Comparison of ENCODE assay signal across 21 cellular contexts in the genomic region with DNA sequence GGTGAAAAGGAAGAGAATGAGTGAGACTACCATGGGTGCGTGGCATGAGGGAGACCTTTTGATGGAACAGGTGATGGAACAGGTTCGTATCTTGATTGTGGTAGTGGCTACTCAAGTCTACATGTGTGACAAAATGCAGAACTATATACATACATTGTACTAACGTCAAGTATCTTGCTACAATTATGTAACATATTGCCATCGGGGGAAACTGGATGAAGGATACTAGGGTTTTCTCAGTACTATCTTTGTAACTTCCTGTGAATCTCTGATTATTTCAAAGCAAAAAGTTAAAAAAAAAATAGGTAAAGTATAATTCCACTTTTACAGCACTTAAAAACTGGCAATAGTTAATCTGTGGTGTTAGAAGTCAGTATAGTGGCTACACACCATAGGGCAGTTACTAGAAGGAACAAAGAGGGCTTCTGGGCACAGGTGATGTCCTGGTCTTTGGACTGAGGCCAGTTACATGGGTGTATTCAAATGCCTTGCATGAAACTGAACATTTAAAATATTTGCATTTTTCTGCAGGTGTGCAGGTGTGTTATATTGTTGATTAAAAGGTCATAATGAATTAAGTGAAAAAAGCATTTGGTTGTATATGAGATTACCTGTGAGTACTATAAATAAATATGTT.
"Had no signal": no experiment of that assay in that cellular context is flagged by ENCODE, and none has a peak within 500 bp of the region (broad histone marks: within the 10 kb centered on the region; RNA-seq: fewer than 3 reads in every experiment).

No MANE protein-coding gene starts in this region.

- H3K4me1 Mint-ChIP-seq: brain; naive thymus-derived CD4-positive, alpha-beta T cell; stimulated activated effector memory CD8-positive, alpha-beta T cell treated with anti-CD3 and anti-CD28 coated beads, Interleukin-12 subunit alpha, Interleukin-12 subunit beta, amount 100 ng/mL, for 72 hours had no signal

- ATAC-seq: activated naive CD4-positive, alpha-beta T cell treated with anti-CD3 and anti-CD28 coated beads, Interleukin-2, amount 50 U/mL, for 72 hours; lower lobe of right lung; naive thymus-derived CD4-positive, alpha-beta T cell; right lobe of liver; stimulated activated effector memory CD8-positive, alpha-beta T cell treated with anti-CD3 and anti-CD28 coated beads, Interleukin-12 subunit alpha, Interleukin-12 subunit beta, amount 100 ng/mL, for 72 hours had no signal

- H3K4me3 Mint-ChIP-seq: brain; dendritic cell treated with granulocyte-macrophage colony-stimulating factor and Interleukin-4, amounts not matched to agents 40 ng/mL and 50 ng/mL, for 4 days; naive thymus-derived CD4-positive, alpha-beta T cell; neural crest cell; stimulated activated effector memory CD8-positive, alpha-beta T cell treated with anti-CD3 and anti-CD28 coated beads, Interleukin-12 subunit alpha, Interleukin-12 subunit beta, amount 100 ng/mL, for 72 hours had no signal

- H3K27me3 Mint-ChIP-seq: dendritic cell treated with granulocyte-macrophage colony-stimulating factor and Interleukin-4, amounts not matched to agents 40 ng/mL and 50 ng/mL, for 4 days had no signal

- H3K27ac Mint-ChIP-seq: activated naive CD4-positive, alpha-beta T cell treated with anti-CD3 and anti-CD28 coated beads, Interleukin-2, amount 50 U/mL, for 72 hours; brain; dendritic cell treated with granulocyte-macrophage colony-stimulating factor and Interleukin-4, amounts not matched to agents 40 ng/mL and 50 ng/mL, for 4 days; naive thymus-derived CD4-positive, alpha-beta T cell; stimulated activated effector memory CD8-positive, alpha-beta T cell treated with anti-CD3 and anti-CD28 coated beads, Interleukin-12 subunit alpha, Interleukin-12 subunit beta, amount 100 ng/mL, for 72 hours had no signal

- FAIRE-seq: kidney, urothelium cell line had no signal

- H3K9me3 Mint-ChIP-seq: dendritic cell treated with granulocyte-macrophage colony-stimulating factor and Interleukin-4, amounts not matched to agents 40 ng/mL and 50 ng/mL, for 4 days had no signal

- DNase-seq: activated CD4-positive, alpha-beta T cell treated with anti-CD3 and anti-CD28 coated beads for 1 hour; activated CD4-positive, alpha-beta T cell treated with anti-CD3 and anti-CD28 coated beads, Interleukin-2, amount 50 U/mL, for 1 hour; activated gamma-delta T cell treated with Interleukin-2 at 50 U/mL for 16 hours; activated T-cell treated with anti-CD3 and anti-CD28 coated beads, Interleukin-2, amount 50 U/mL, for 1 hour; aorta; effector CD4-positive, alpha-beta T cell; erythroblast; foreskin fibroblast; kidney; lower lobe of right lung; naive thymus-derived CD4-positive, alpha-beta T cell; occipital lobe; right lobe of liver; stimulated activated CD4-positive, alpha-beta T cell treated with anti-CD3 and anti-CD28 coated beads, Interleukin-1b, Interleukin-23, amount 100 ng/mL, for 48 hours; stomach had no signal

- H3K36me3 Mint-ChIP-seq: brain; stimulated activated effector memory CD8-positive, alpha-beta T cell treated with anti-CD3 and anti-CD28 coated beads, Interleukin-12 subunit alpha, Interleukin-12 subunit beta, amount 100 ng/mL, for 72 hours had no signal
